17 cellular contexts compared by ENCODE assay signal in genomic region chr21:34969431-34970036, GRCh38.
DNase-seq lines count a peak whose midpoint lies in the region; ATAC-seq and TF ChIP-seq lines count a peak whose summit lies in the region.
"Had no signal": no experiment of that assay in that cellular context is flagged by ENCODE, and none has a peak within 500 bp of the region (broad histone marks: within the 10 kb centered on the region; RNA-seq: fewer than 3 reads in every experiment).

No MANE protein-coding gene starts in this region.

- H3K27ac Mint-ChIP-seq in activated CD4-positive, alpha-beta T cell treated with anti-CD3 and anti-CD28 coated beads, Interleukin-2, amount 10 ng/mL, durations not matched to agents 24 days and 14 days, result peak overlapping the region; percentile 96
- H3K27ac Mint-ChIP-seq in activated CD4-positive, alpha-beta memory T cell treated with anti-CD3 and anti-CD28 coated beads, Interleukin-2, amount 10 ng/mL, durations not matched to agents 7 days and 5 days, result peak overlapping the region; percentile 94
- H3K27ac Mint-ChIP-seq in mesothelial cell of epicardium, result peak overlapping the region; percentile 47
- H3K27ac Mint-ChIP-seq: endodermal cell had no signal

- H3K9me3 Mint-ChIP-seq in activated CD4-positive, alpha-beta T cell treated with anti-CD3 and anti-CD28 coated beads, Interleukin-2, amount 10 ng/mL, durations not matched to agents 24 days and 14 days, result peaks cover 4% of the 10 kb centered on the region
- H3K9me3 Mint-ChIP-seq in activated CD4-positive, alpha-beta memory T cell treated with anti-CD3 and anti-CD28 coated beads, Interleukin-2, amount 10 ng/mL, durations not matched to agents 7 days and 5 days, result no peaks in the 10 kb centered on the region
- no peaks in the 10 kb centered on the region for H3K9me3 Mint-ChIP-seq in mesothelial cell of epicardium
- H3K9me3 Mint-ChIP-seq: activated B cell treated with CpG ODN at 0.5 μM for 24 hours, endodermal cell had no signal

- CTCF ChIA-PET in activated CD4-positive, alpha-beta memory T cell treated with anti-CD3 and anti-CD28 coated beads, Interleukin-2, amount 10 ng/mL, durations not matched to agents 7 days and 5 days (lab: Charles Lee), result no interaction called here

- no peaks in the 10 kb centered on the region for H3K27me3 ChIP-seq in DND-41 (ENCODE audit: insufficient read depth, low read length, poor library complexity)
- H3K27me3 ChIP-seq in BE2C, result no peaks in the 10 kb centered on the region
- H3K27me3 ChIP-seq: sigmoid colon had no signal

- DNase-seq in activated CD4-positive, alpha-beta T cell treated with anti-CD3 and anti-CD28 coated beads, Interleukin-2, amount 10 ng/mL, durations not matched to agents 24 days and 14 days, result no peak
- DNase-seq in activated CD4-positive, alpha-beta T cell treated with anti-CD3 and anti-CD28 coated beads, Interleukin-2, amount 50 U/mL, for 48 hours, result no peak
- DNase-seq in DND-41 (no peak), mesothelial cell of epicardium (ENCODE audit: low spot score in 2 of 2, unreplicated experiment in 2 of 2) (no peak), BE2C (no peak), ureter (ENCODE audit: low spot score) (no peak), NCI-H510A treated with DMSO at 0.1 percent for 48 hours (lab: John Stamatoyannopoulos, UW) (no peak)
- DNase-seq in activated CD4-positive, alpha-beta memory T cell treated with anti-CD3 and anti-CD28 coated beads, Interleukin-2, amount 10 ng/mL, durations not matched to agents 7 days and 5 days, result no peak
- DNase-seq: activated B cell treated with CpG ODN at 0.5 μM for 24 hours; activated effector memory CD4-positive, alpha-beta T cell treated with anti-CD3 and anti-CD28 coated beads, Interleukin-2, amount 50 U/mL, for 16 hours; endodermal cell; mammary epithelial cell; NCI-H1092; nucleus accumbens; sigmoid colon; SK-N-SH had no signal

- peaks cover 98% of the 10 kb centered on the region for H3K79me2 ChIP-seq in DND-41 (ENCODE audit: insufficient read depth, low read length)

- H3K4me3 ChIP-seq in DND-41 (ENCODE audit: low read depth in 1 of 2, low read length in 2 of 2) (no peak overlapping the region), BE2C (ENCODE audit: low read depth, low read length) (no peak overlapping the region)
- H3K4me3 ChIP-seq: gastroesophageal sphincter, sigmoid colon had no signal

- ATAC-seq in DND-41 (ENCODE audit: insufficient read depth, low read depth), result no peak
- ATAC-seq: gastroesophageal sphincter had no signal

- peaks cover 51% of the 10 kb centered on the region for H3K36me3 Mint-ChIP-seq in activated CD4-positive, alpha-beta T cell treated with anti-CD3 and anti-CD28 coated beads, Interleukin-2, amount 10 ng/mL, durations not matched to agents 24 days and 14 days (ENCODE audit: low read depth)
- peaks cover 44% of the 10 kb centered on the region for H3K36me3 Mint-ChIP-seq in activated CD4-positive, alpha-beta memory T cell treated with anti-CD3 and anti-CD28 coated beads, Interleukin-2, amount 10 ng/mL, durations not matched to agents 7 days and 5 days (ENCODE audit: low read depth)
- no peaks in the 10 kb centered on the region for H3K36me3 Mint-ChIP-seq in mesothelial cell of epicardium

- H3K4me3 Mint-ChIP-seq in activated CD4-positive, alpha-beta T cell treated with anti-CD3 and anti-CD28 coated beads, Interleukin-2, amount 10 ng/mL, durations not matched to agents 24 days and 14 days, result peak overlapping the region; percentile 79
- peak overlapping the region; percentile 54 for H3K4me3 Mint-ChIP-seq in activated CD4-positive, alpha-beta memory T cell treated with anti-CD3 and anti-CD28 coated beads, Interleukin-2, amount 10 ng/mL, durations not matched to agents 7 days and 5 days
- no peak overlapping the region for H3K4me3 Mint-ChIP-seq in mesothelial cell of epicardium
- H3K4me3 Mint-ChIP-seq: activated B cell treated with CpG ODN at 0.5 μM for 24 hours, endodermal cell had no signal

- intact Hi-C loops in activated CD4-positive, alpha-beta T cell treated with anti-CD3 and anti-CD28 coated beads, Interleukin-2, amount 10 ng/mL, durations not matched to agents 24 days and 14 days (cut with micrococcal nuclease), result loop anchor here (1.0 to 5.0 kb wide), 2 partner anchors 37 to 79 kb away; no protein-coding TSS in a partner anchor

- H3K9me3 ChIP-seq in DND-41 (ENCODE audit: insufficient read depth, low read length, severe bottlenecking) (no peaks in the 10 kb centered on the region), BE2C (no peaks in the 10 kb centered on the region)
- H3K9me3 ChIP-seq: gastroesophageal sphincter, sigmoid colon, SK-N-SH had no signal

- no peak for TF ChIP-seq CTCF in DND-41 (IDR thresholded peaks at IDR 0.05; ENCODE audit: borderline replicate concordance, extremely low read depth, low read length, poor library complexity, severe bottlenecking)
- TF ChIP-seq CTCF in mesothelial cell of epicardium (IDR thresholded peaks at IDR 0.05; ENCODE audit: unreplicated experiment), result no peak
- no peak for TF ChIP-seq CTCF in BE2C (IDR thresholded peaks at IDR 0.05; ENCODE audit: low read depth, low read length)

- H3K4me1 ChIP-seq in DND-41 (ENCODE audit: insufficient read depth, low read length) (peaks cover 38% of the 10 kb centered on the region), BE2C (no peaks in the 10 kb centered on the region)
- H3K4me1 ChIP-seq: gastroesophageal sphincter, sigmoid colon had no signal

- no peak overlapping the region for H2AFZ ChIP-seq in DND-41 (ENCODE audit: low read depth, low read length)

- peaks cover 75% of the 10 kb centered on the region for H4K20me1 ChIP-seq in DND-41 (ENCODE audit: insufficient read depth, low read length)

- H3K36me3 ChIP-seq in DND-41 (ENCODE audit: insufficient read depth, low read length), result peaks cover 73% of the 10 kb centered on the region
- H3K36me3 ChIP-seq in BE2C, result no peaks in the 10 kb centered on the region
- H3K36me3 ChIP-seq: gastroesophageal sphincter, sigmoid colon had no signal

- no peak overlapping the region for H3K9ac ChIP-seq in DND-41 (ENCODE audit: low read depth, low read length)
- H3K9ac ChIP-seq: SK-N-SH had no signal

- no peak overlapping the region for H3K4me2 ChIP-seq in DND-41 (ENCODE audit: insufficient read depth, low read length)
- H3K4me2 ChIP-seq: SK-N-SH had no signal

- H3K27ac ChIP-seq in DND-41 (ENCODE audit: low read length), result peak overlapping the region; percentile 4
- H3K27ac ChIP-seq: gastroesophageal sphincter, sigmoid colon had no signal

- H3K4me1 Mint-ChIP-seq in activated CD4-positive, alpha-beta T cell treated with anti-CD3 and anti-CD28 coated beads, Interleukin-2, amount 10 ng/mL, durations not matched to agents 24 days and 14 days, result peaks cover 85% of the 10 kb centered on the region
- peaks cover 91% of the 10 kb centered on the region for H3K4me1 Mint-ChIP-seq in activated CD4-positive, alpha-beta memory T cell treated with anti-CD3 and anti-CD28 coated beads, Interleukin-2, amount 10 ng/mL, durations not matched to agents 7 days and 5 days
- H3K4me1 Mint-ChIP-seq in mesothelial cell of epicardium, result peaks cover 30% of the 10 kb centered on the region
- H3K4me1 Mint-ChIP-seq: endodermal cell had no signal

- POLR2A ChIA-PET in activated CD4-positive, alpha-beta memory T cell treated with anti-CD3 and anti-CD28 coated beads, Interleukin-2, amount 10 ng/mL, durations not matched to agents 7 days and 5 days (lab: Charles Lee), result interaction anchor here (1.6 to 5.8 kb wide), 7 partner anchors 13 to 81 kb away, joined by 3 to 63 read pairs (median 27); no protein-coding TSS in a partner anchor

- peaks cover 12% of the 10 kb centered on the region for H3K27me3 Mint-ChIP-seq in activated CD4-positive, alpha-beta T cell treated with anti-CD3 and anti-CD28 coated beads, Interleukin-2, amount 10 ng/mL, durations not matched to agents 24 days and 14 days
- peaks cover 4% of the 10 kb centered on the region for H3K27me3 Mint-ChIP-seq in activated CD4-positive, alpha-beta memory T cell treated with anti-CD3 and anti-CD28 coated beads, Interleukin-2, amount 10 ng/mL, durations not matched to agents 7 days and 5 days
- peaks cover 4% of the 10 kb centered on the region for H3K27me3 Mint-ChIP-seq in mesothelial cell of epicardium (ENCODE audit: low read depth)
- H3K27me3 Mint-ChIP-seq: activated B cell treated with CpG ODN at 0.5 μM for 24 hours had no signal
